ENCODE assay signal across 1 cellular context in genomic region chr4:82429728-82430192, GRCh38.
TF ChIP-seq lines count a peak whose summit lies in the region.

No MANE protein-coding gene starts in this region.

TF ChIP-seq in K562, 482 proteins besides CTCF, POLR2A, EP300 and RAD21 (continued from another document):
- TF ChIP-seq ZBTB11 (CRISPR knock-in tag; IDR thresholded peaks at IDR 0.05) (peak in 1 of 3 experiments; percentile 58; a peak in 2 of 6 replicates), CHD1 (IDR thresholded peaks at IDR 0.05; ENCODE audit: low read length) (peak; percentile 96), GTF2A2 (tag; IDR thresholded peaks at IDR 0.05) (no peak), BRD9 (IDR thresholded peaks at IDR 0.05; ENCODE audit: low read depth, partially characterized antibody) (peak; percentile 48), OTX1 (CRISPR knock-in tag; IDR thresholded peaks at IDR 0.05) (0 out of 2 replicates have a peak, but pooled peaks have one; percentile 18), PHB2 (IDR thresholded peaks at IDR 0.05; ENCODE audit: low read depth) (no peak), IRF2 (CRISPR knock-in tag; IDR thresholded peaks at IDR 0.05) (no peak), ZNF316 (IDR thresholded peaks at IDR 0.05) (peak; percentile 66), ZNF395 (CRISPR knock-in tag; IDR thresholded peaks at IDR 0.05) (0 out of 2 replicates have a peak, but pooled peaks have one; percentile 73), CBFB (CRISPR knock-in tag; IDR thresholded peaks at IDR 0.05) (no peak), PYGO2 (tag; IDR thresholded peaks at IDR 0.05) (no peak), FOXJ3 (CRISPR knock-in tag; IDR thresholded peaks at IDR 0.05) (no peak), GATAD2B (IDR thresholded peaks at IDR 0.05; ENCODE audit: borderline replicate concordance) (0 out of 2 replicates have a peak, but pooled peaks have one; percentile 75), CREB3L1 (IDR thresholded peaks at IDR 0.05; ENCODE audit: borderline replicate concordance, low read depth) (0 out of 2 replicates have a peak, but pooled peaks have one; percentile 19), KLF16 (IDR thresholded peaks at IDR 0.05) (peak; percentile 66), ZC3H11A (IDR thresholded peaks at IDR 0.05; ENCODE audit: low read depth, low read length) (no peak), ZFP1 (CRISPR knock-in tag; IDR thresholded peaks at IDR 0.05) (no peak), FOXA1 (IDR thresholded peaks at IDR 0.05; ENCODE audit: borderline replicate concordance) (no peak), ETS1 (conservative IDR thresholded peaks at IDR 0.05; ENCODE audit: control insufficient read depth, low read depth, low read length) (peak; percentile 13; the same call in 1 of the 2 replicates), ZNF830 (CRISPR knock-in tag; IDR thresholded peaks at IDR 0.05) (0 out of 2 replicates have a peak, but pooled peaks have one; percentile 74), RBBP5 (IDR thresholded peaks at IDR 0.05; ENCODE audit: borderline replicate concordance, insufficient read depth, low read length, poor library complexity, severe bottlenecking) (peak; percentile 3), MAZ (CRISPR knock-in tag; conservative IDR thresholded peaks at IDR 0.05 in 1 of 2, IDR thresholded peaks at IDR 0.05 in 1 of 2) (no peak), FOSL1 (tag; conservative IDR thresholded peaks at IDR 0.05) (no peak; the same call in none of the 2 replicates), NR3C1 (CRISPR knock-in tag; IDR thresholded peaks at IDR 0.05) (0 out of 2 replicates have a peak, but pooled peaks have one; percentile 28), BRD4 (IDR thresholded peaks at IDR 0.05) (0 out of 2 replicates have a peak, but pooled peaks have one; percentile 77), ZNF589 (CRISPR knock-in tag; IDR thresholded peaks at IDR 0.05; ENCODE audit: low read depth) (peak; percentile 87), PHF8 (IDR thresholded peaks at IDR 0.05; ENCODE audit: borderline replicate concordance, low read length) (peak; percentile 86; the same call in 1 of the 2 replicates), FOXA3 (CRISPR knock-in tag; conservative IDR thresholded peaks at IDR 0.05 in 1 of 2, IDR thresholded peaks at IDR 0.05 in 1 of 2) (0 out of 4 replicates have a peak, but pooled peaks of 1 of the 2 experiments have one; percentile 58), RBM14 (IDR thresholded peaks at IDR 0.05; ENCODE audit: borderline replicate concordance, insufficient read depth, low read depth, low read length) (peak; percentile 34; the same call in 1 of the 2 replicates), ZNF766 (CRISPR knock-in tag; conservative IDR thresholded peaks at IDR 0.05) (peak; percentile 75), ZBTB2 (IDR thresholded peaks at IDR 0.05) (no peak), SAP30 (IDR thresholded peaks at IDR 0.05; ENCODE audit: borderline replicate concordance, insufficient read depth, low read depth, low read length, poor library complexity, severe bottlenecking) (peak; percentile 1), RBFOX2 (IDR thresholded peaks at IDR 0.05; ENCODE audit: low read depth, low read length) (peak; percentile 69), AFF4 (CRISPR knock-in tag; IDR thresholded peaks at IDR 0.05) (peak; percentile 14), THRB (CRISPR knock-in tag; conservative IDR thresholded peaks at IDR 0.05) (0 out of 2 replicates have a peak, but pooled peaks have one; percentile 48), NONO (IDR thresholded peaks at IDR 0.05; ENCODE audit: low read depth in 2 of 2, low read length in 1 of 2) (peak in 1 of 2 experiments; percentile 28; a peak in 2 of 4 replicates), ZNF76 (CRISPR knock-in tag; IDR thresholded peaks at IDR 0.05; ENCODE audit: borderline replicate concordance) (peak; percentile 31; the same call in 1 of the 2 replicates), SRSF1 (IDR thresholded peaks at IDR 0.05; ENCODE audit: low read depth, low read length) (0 out of 2 replicates have a peak, but pooled peaks have one; percentile 5), PML (IDR thresholded peaks at IDR 0.05; ENCODE audit: low read length) (peak; percentile 6; the same call in 1 of the 2 replicates), TAF7 (tag; IDR thresholded peaks at IDR 0.05) (peak; percentile 80), NFRKB (IDR thresholded peaks at IDR 0.05; ENCODE audit: low read depth) (peak; percentile 35), SRSF3 (IDR thresholded peaks at IDR 0.05; ENCODE audit: insufficient read depth, low read length) (peak; percentile 78; the same call in 1 of the 2 replicates), COPS2 (conservative IDR thresholded peaks at IDR 0.05) (no peak)
